ENCODE assay signal across 15 cellular contexts in the genomic region with DNA sequence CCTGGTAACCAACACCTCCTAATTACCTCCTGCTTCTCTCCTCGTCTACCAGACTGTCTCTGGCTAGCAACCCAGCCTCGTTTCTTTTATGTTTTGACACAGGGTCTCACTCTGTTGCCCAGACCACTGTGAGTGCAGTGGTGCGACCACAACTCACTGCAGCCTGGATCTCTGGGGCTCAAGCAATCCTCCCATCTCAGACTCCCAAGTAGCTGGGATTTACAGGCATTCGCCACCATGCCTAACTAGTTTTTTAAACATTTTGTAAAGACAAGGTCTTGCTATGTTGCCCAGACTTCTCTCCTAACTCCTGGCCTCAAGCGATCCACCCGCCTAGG. TPM values are rescaled to one million over a fixed set of nuclear protein-coding genes. Genes with fewer than 3 reads are reported as not detected.
A peak's percentile ranks its signal among the peaks of the same experiment; 100 is the strongest.
DNase-seq lines count a peak whose midpoint lies in the region; ATAC-seq and TF ChIP-seq lines count a peak whose summit lies in the region.
"Had no signal": no experiment of that assay in that cellular context is flagged by ENCODE, and none has a peak within 500 bp of the region (broad histone marks: within the 10 kb centered on the region; RNA-seq: fewer than 3 reads in every experiment).

No MANE protein-coding gene starts in this region.

- TF ChIP-seq CTCF in IMR-90 (conservative IDR thresholded peaks at IDR 0.05; ENCODE audit: low read depth, low read length) = no peak
- no peak for TF ChIP-seq CTCF in dorsolateral prefrontal cortex (IDR thresholded peaks at IDR 0.05 in 54 of 56, conservative IDR thresholded peaks at IDR 0.05 in 2 of 56; ENCODE audit: low read depth in 1 of 56, partially characterized antibody in 56 of 56)
- no peak for TF ChIP-seq CTCF in thyroid gland (IDR thresholded peaks at IDR 0.05)

- no peak overlapping the region for H2AK9ac ChIP-seq in IMR-90 (replicated peaks; ENCODE audit: low read depth, low read length, poor library complexity)

- in situ Hi-C loops in IMR-90 (cut with MboI; ENCODE audit: low sequenced_read_pairs) = no loop called here

- CTCF ChIA-PET in IMR-90 (lab: Yijun Ruan, JAX) = no interaction called here

- peaks cover 16% of the 10 kb centered on the region for H3K9me1 ChIP-seq in IMR-90 (ENCODE audit: insufficient read depth, low read length)

- H4K20me1 ChIP-seq in IMR-90 (ENCODE audit: insufficient read depth, low read length) = peaks cover 86% of the 10 kb centered on the region

- no peak overlapping the region for H4K5ac ChIP-seq in IMR-90 (ENCODE audit: low read depth, low read length)

- DNase-seq in IMR-90 (no peak), dorsolateral prefrontal cortex (no peak), neuronal stem cell (ENCODE audit: low spot score) (no peak), thyroid gland (peak in 1 of 2 donors; percentile 14), GM03348 (ENCODE audit: low spot score) (no peak), DMS153 treated with DMSO at 0.1 percent for 48 hours (lab: John Stamatoyannopoulos, UW; ENCODE audit: unreplicated experiment) (no peak)
- no peak for DNase-seq in activated CD4-positive, CD25-positive, alpha-beta regulatory T cell (lab: John Stamatoyannopoulos, UW)
- DNase-seq: activated CD8-positive, alpha-beta memory T cell treated with anti-CD3 and anti-CD28 coated beads, Interleukin-2, amount 50 U/mL, for 4 hours; activated gamma-delta T cell; BE2C; NCI-H1105; PC-3; stimulated activated naive CD8-positive, alpha-beta T cell treated with anti-CD3 and anti-CD28 coated beads, Interleukin-15, amount 100 ng/mL, for 72 hours; T-helper 9 cell had no signal

- ATAC-seq in IMR-90 (ENCODE audit: low read depth) = no peak
- ATAC-seq in HG02970 (IDR thresholded peaks at IDR 0.05; ENCODE audit: low FRiP score, unreplicated experiment) = no peak
- ATAC-seq: stimulated activated naive CD8-positive, alpha-beta T cell treated with anti-CD3 and anti-CD28 coated beads, Interleukin-15, amount 100 ng/mL, for 72 hours had no signal

- H3K14ac ChIP-seq in IMR-90 (replicated peaks; ENCODE audit: low read depth, low read length) (no peak overlapping the region; the same call in 1 of the 2 replicates), neuronal stem cell (ENCODE audit: low read length) (no peak overlapping the region)

- H2BK15ac ChIP-seq in IMR-90 (ENCODE audit: low read depth, low read length) (no peak overlapping the region), neuronal stem cell (ENCODE audit: low read length) (no peak overlapping the region)

- no peak overlapping the region for H3K18ac ChIP-seq in IMR-90 (ENCODE audit: low read depth, low read length)
- H3K18ac ChIP-seq in neuronal stem cell (ENCODE audit: low read length) = peak overlapping the region; percentile 64

- TF ChIP-seq POLR2A in IMR-90 (IDR thresholded peaks at IDR 0.05; ENCODE audit: low read depth, low read length) (no peak), thyroid gland (IDR thresholded peaks at IDR 0.05) (no peak)

- H3K23ac ChIP-seq in IMR-90 (ENCODE audit: low read depth, low read length) = peak overlapping the region; percentile 66; the same call in 1 of the 2 replicates
- peak overlapping the region; percentile 60 for H3K23ac ChIP-seq in neuronal stem cell (ENCODE audit: low read depth, low read length, poor library complexity)

- 74% methylated on average over 4 of the region's 6 CpGs; no CpG with 5 or more reads in 1 of the 2 experiments for WGBS in IMR-90 (ENCODE audit: extremely low coverage in 2 of 2, insufficient read length in 1 of 2), 2 experiments
- WGBS in neuronal stem cell (ENCODE audit: extremely low coverage in 2 of 2, insufficient read length in 2 of 2, insufficient replicate concordance in 1 of 2), 2 donors = no CpG with 5 or more reads among the region's 6 CpGs
- WGBS in thyroid gland, 2 donors = 72 to 74% methylated on average over 6 of the region's 6 CpGs

- no TSS peak for BruUV-seq in IMR-90 (replicated peaks; lab: Mats Ljungman, UMichigan)

- peaks cover 9 to 67% of the 10 kb centered on the region in 2 experiments; a peak in 3 of 4 replicates for H3K79me1 ChIP-seq in IMR-90 (ENCODE audit: low read depth in 1 of 2, low read length in 2 of 2)
- peaks cover 13% of the 10 kb centered on the region for H3K79me1 ChIP-seq in neuronal stem cell (ENCODE audit: low read depth, low read length)

- H3K4me1 ChIP-seq in IMR-90 (ENCODE audit: control insufficient read depth, insufficient read depth, low read length) (peaks cover 16% of the 10 kb centered on the region), neuronal stem cell (ENCODE audit: control insufficient read depth in 2 of 2, insufficient read depth in 1 of 2, low read depth in 1 of 2, low read length in 2 of 2) (peaks cover 4 to 19% of the 10 kb centered on the region in 2 donors), thyroid gland (peaks cover 28 to 30% of the 10 kb centered on the region in 2 donors)
- H3K4me1 ChIP-seq: BE2C had no signal

- H2BK20ac ChIP-seq in IMR-90 (ENCODE audit: low read depth, low read length) = no peak overlapping the region

- H3K9me3 ChIP-seq in IMR-90 (ENCODE audit: control insufficient read depth, insufficient read depth, low read length) (no peaks in the 10 kb centered on the region), neuronal stem cell (replicated peaks in 1 of 2; ENCODE audit: control insufficient read depth in 2 of 2, insufficient read depth in 1 of 2, low read depth in 1 of 2, low read length in 2 of 2) (peaks cover 3 to 18% of the 10 kb centered on the region in 2 donors), thyroid gland (no peaks in the 10 kb centered on the region)
- H3K9me3 ChIP-seq: BE2C had no signal

- H3K4me3 ChIP-seq in IMR-90 (ENCODE audit: insufficient read depth, low read depth, low read length) (no peak overlapping the region), dorsolateral prefrontal cortex (no peak overlapping the region), neuronal stem cell (ENCODE audit: low read length in 2 of 2) (no peak overlapping the region), thyroid gland (replicated peaks in 1 of 3) (no peak overlapping the region)

- H3K9ac ChIP-seq in IMR-90 (ENCODE audit: low read depth, low read length) = no peak overlapping the region
- peak overlapping the region; percentile 30 for H3K9ac ChIP-seq in neuronal stem cell (ENCODE audit: low read depth, low read length, poor library complexity)

- H3K4me2 ChIP-seq in IMR-90 (ENCODE audit: low read depth, low read length) (no peak overlapping the region), neuronal stem cell (ENCODE audit: insufficient read depth, low read length, poor library complexity, severe bottlenecking) (no peak overlapping the region)

- H3K27ac ChIP-seq in IMR-90 (ENCODE audit: insufficient read depth, low read length) (no peak overlapping the region), dorsolateral prefrontal cortex (peak overlapping the region in 30 of 59 donors; percentile 0 to 72 (median 29)), neuronal stem cell (replicated peaks; ENCODE audit: low read length) (no peak overlapping the region), thyroid gland (peak overlapping the region; percentile 32 to 62 (median 53))

- H2BK12ac ChIP-seq in neuronal stem cell (ENCODE audit: low read length) = no peak overlapping the region

- H4K8ac ChIP-seq in IMR-90 (ENCODE audit: low read depth in 2 of 2, low read length in 2 of 2) (no peak overlapping the region), neuronal stem cell (ENCODE audit: low read depth, low read length) (no peak overlapping the region)

- H2AK5ac ChIP-seq in IMR-90 (ENCODE audit: low read depth, low read length) (no peak overlapping the region), neuronal stem cell (ENCODE audit: low read depth, low read length) (no peak overlapping the region)

- dilution Hi-C loops in IMR-90 (cut with HindIII; ENCODE audit: low sequenced_read_pairs, unreplicated experiment) = no loop called here

- H3K4ac ChIP-seq in IMR-90 (ENCODE audit: low read depth, low read length) (peak overlapping the region; percentile 8; the same call in 1 of the 2 replicates), neuronal stem cell (ENCODE audit: low read length) (no peak overlapping the region)

- intact Hi-C loops in IMR-90 (cut with micrococcal nuclease) = no loop called here
- intact Hi-C loops in dorsolateral prefrontal cortex (cut with DNase I) = no loop called here
- intact Hi-C loops in thyroid gland (cut with DNase I) = no loop called here

- H3K56ac ChIP-seq in IMR-90 (ENCODE audit: extremely low read depth, insufficient read depth, low read length) = no peak overlapping the region; the same call in 1 of the 2 replicates

- H2AFZ ChIP-seq in IMR-90 (replicated peaks; ENCODE audit: low read length, poor library complexity) (no peak overlapping the region), neuronal stem cell (ENCODE audit: low read length) (no peak overlapping the region)

- no peaks in the 10 kb centered on the region for H3K27me3 ChIP-seq in IMR-90 (ENCODE audit: control insufficient read depth, insufficient read depth, low read length)
- no peaks in the 10 kb centered on the region for H3K27me3 ChIP-seq in dorsolateral prefrontal cortex
- no peaks in the 10 kb centered on the region for H3K27me3 ChIP-seq in neuronal stem cell (ENCODE audit: control insufficient read depth in 3 of 3, insufficient read depth in 3 of 3, low read depth in 1 of 3, low read length in 3 of 3)
- no peaks in the 10 kb centered on the region for H3K27me3 ChIP-seq in thyroid gland
- H3K27me3 ChIP-seq: BE2C had no signal

- H4K91ac ChIP-seq in IMR-90 (ENCODE audit: insufficient read depth, low read depth, low read length) (no peak overlapping the region), neuronal stem cell (ENCODE audit: low read depth, low read length, poor library complexity) (no peak overlapping the region)

- H2BK5ac ChIP-seq in IMR-90 (ENCODE audit: low read depth, low read length, poor library complexity, severe bottlenecking) = no peak overlapping the region
- no peak overlapping the region for H2BK5ac ChIP-seq in neuronal stem cell (ENCODE audit: low read length)

- H2BK120ac ChIP-seq in IMR-90 (ENCODE audit: low read depth, low read length) (no peak overlapping the region), neuronal stem cell (ENCODE audit: low read depth, low read length) (peak overlapping the region; percentile 11)

- POLR2A ChIA-PET in IMR-90 (lab: Charles Lee; ENCODE audit: unreplicated experiment) = no interaction called here

- peaks cover 14% of the 10 kb centered on the region; the same call in 1 of the 2 replicates for H3K36me3 ChIP-seq in IMR-90 (ENCODE audit: control insufficient read depth, insufficient read depth, low read length)
- H3K36me3 ChIP-seq in neuronal stem cell (replicated peaks in 1 of 2; ENCODE audit: control insufficient read depth in 2 of 2, insufficient read depth in 2 of 2, low read length in 2 of 2) = peaks cover 5 to 72% of the 10 kb centered on the region in 2 donors
- no peaks in the 10 kb centered on the region for H3K36me3 ChIP-seq in thyroid gland
- H3K36me3 ChIP-seq: BE2C had no signal

- no peak for TF ChIP-seq RAD21 in IMR-90 (IDR thresholded peaks at IDR 0.05; ENCODE audit: low read length)

RNA-seq across cellular contexts. Expression of a gene that starts 10.2 kb away (rescaled TPM):
- total RNA-seq in IMR-90 (2012; rRNA removed) (4.7 and 5.3 TPM in 2 replicates), dorsolateral prefrontal cortex (100 to 1,000 TPM in 42 of 120 experiments, 10 to 100 TPM in 78; 56.1 to 138 (median 94.7) TPM), thyroid gland (100 to 1,000 TPM in 2 of 4 donors, 10 to 100 TPM in 2; 47.0 to 173 (median 94.8) TPM)
- polyA plus RNA-seq in IMR-90 (2012; rRNA removed) = 29.6 and 37.9 TPM in 2 replicates
- 37.7 and 43.0 TPM in 2 replicates for polyA plus RNA-seq in IMR-90 (2012; cell fraction: cytosol; rRNA removed)
- polyA plus RNA-seq in IMR-90 (2012; cell fraction: nucleus; rRNA removed; ENCODE audit: low replicate concordance) = 64.3 and 93.3 TPM in 2 replicates
- 33.6 TPM for polyA plus RNA-seq in neuronal stem cell (2013, experiment 1 of 2)
- 37.1 TPM for polyA plus RNA-seq in neuronal stem cell (2013, experiment 2 of 2)

Comparison
In these comparisons a context has a peak if more than half of its experiments do, and no peak if none do; other contexts are left out.
1. H3K27ac ChIP-seq: peak in dorsolateral prefrontal cortex (30 of 59) and thyroid gland (3 of 3); none in IMR-90 (single experiment) and neuronal stem cell (single experiment).